13 cellular contexts compared by ENCODE assay signal in the genomic region with DNA sequence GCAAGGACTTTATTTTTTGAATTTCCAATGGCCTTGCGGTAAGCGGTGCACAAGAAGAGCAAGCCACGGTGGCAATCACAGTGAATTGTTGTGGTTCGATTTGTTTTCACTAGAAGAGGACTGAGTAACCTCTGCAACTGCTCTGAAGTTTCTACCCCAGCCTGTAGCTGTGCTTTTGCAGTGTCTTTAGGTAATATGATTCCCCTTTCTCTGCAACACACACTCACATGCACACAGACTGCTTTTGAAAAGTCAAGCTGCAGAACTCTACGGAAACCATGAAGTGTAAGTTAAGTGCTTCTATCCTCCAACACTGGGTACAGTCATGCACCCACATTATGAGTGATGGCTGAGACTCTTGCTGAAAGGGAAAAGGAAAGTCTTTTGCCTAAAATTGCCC. TPM values are rescaled to one million over a fixed set of nuclear protein-coding genes. Genes with fewer than 3 reads are reported as not detected.
A peak's percentile ranks its signal among the peaks of the same experiment; 100 is the strongest.
DNase-seq lines count a peak whose midpoint lies in the region; ATAC-seq and TF ChIP-seq lines count a peak whose summit lies in the region.
"Had no signal": no experiment of that assay in that cellular context is flagged by ENCODE, and none has a peak within 500 bp of the region (broad histone marks: within the 10 kb centered on the region; RNA-seq: fewer than 3 reads in every experiment).

No MANE protein-coding gene starts in this region.

- CTCF ChIA-PET in activated CD4-positive, alpha-beta memory T cell treated with anti-CD3 and anti-CD28 coated beads, Interleukin-2, amount 10 ng/mL, durations not matched to agents 7 days and 5 days (lab: Charles Lee): interaction anchor here (1.1 to 4.3 kb wide), 3 partner anchors 12 to 177 kb away, joined by 3 to 40 read pairs (median 4); no protein-coding TSS in a partner anchor

- intact Hi-C loops in posterior vena cava (cut with DNase I): loop anchor here in 1 of 2 donors (10.0 kb wide), 2 partner anchors 107 to 187 kb away; no protein-coding TSS in a partner anchor

- H3K9me3 Mint-ChIP-seq in activated CD4-positive, alpha-beta memory T cell treated with anti-CD3 and anti-CD28 coated beads, Interleukin-2, amount 10 ng/mL, durations not matched to agents 7 days and 5 days: no peaks in the 10 kb centered on the region
- H3K9me3 Mint-ChIP-seq: neural crest cell had no signal

- DNase-seq in stimulated activated CD4-positive, alpha-beta T cell treated with anti-CD3 and anti-CD28 coated beads, Interleukin-4, amount 100 ng/mL, for 24 hours: peak; percentile 45
- DNase-seq in stimulated activated CD4-positive, alpha-beta T cell treated with anti-CD3 and anti-CD28 coated beads, Interleukin-12 subunit alpha, Interleukin-12 subunit beta, amount 100 ng/mL, for 4 hours: no peak
- peak; percentile 60 for DNase-seq in activated CD4-positive, alpha-beta memory T cell treated with anti-CD3 and anti-CD28 coated beads, Interleukin-2, amount 10 ng/mL, durations not matched to agents 7 days and 5 days
- DNase-seq in iris pigment epithelial cell (ENCODE audit: low read depth) (peak; percentile 75), erythroblast (lab: John Stamatoyannopoulos, UW) (no peak), posterior vena cava (ENCODE audit: low spot score) (no peak), COR-L47 (lab: John Stamatoyannopoulos, UW) (no peak)
- DNase-seq: cerebellar nuclear complex, H7, KBM-7, NCI-H345 had no signal

- H3K27ac Mint-ChIP-seq in activated CD4-positive, alpha-beta memory T cell treated with anti-CD3 and anti-CD28 coated beads, Interleukin-2, amount 10 ng/mL, durations not matched to agents 7 days and 5 days: peak overlapping the region; percentile 79

- no peak overlapping the region for H3K4me3 Mint-ChIP-seq in activated CD4-positive, alpha-beta memory T cell treated with anti-CD3 and anti-CD28 coated beads, Interleukin-2, amount 10 ng/mL, durations not matched to agents 7 days and 5 days
- H3K4me3 Mint-ChIP-seq: neural crest cell had no signal

- no peak for ATAC-seq in HG02973 (IDR thresholded peaks at IDR 0.05; ENCODE audit: unreplicated experiment)

- POLR2A ChIA-PET in activated CD4-positive, alpha-beta memory T cell treated with anti-CD3 and anti-CD28 coated beads, Interleukin-2, amount 10 ng/mL, durations not matched to agents 7 days and 5 days (lab: Charles Lee): interaction anchor here (0.7 to 30.8 kb wide), 10 partner anchors 10 to 171 kb away, joined by 3 to 634 read pairs (median 6); a partner anchor contains a TSS

- TF ChIP-seq POLR2A in erythroblast (IDR thresholded peaks at IDR 0.05; ENCODE audit: low read length): no peak

- peaks cover 89% of the 10 kb centered on the region for H3K4me1 Mint-ChIP-seq in activated CD4-positive, alpha-beta memory T cell treated with anti-CD3 and anti-CD28 coated beads, Interleukin-2, amount 10 ng/mL, durations not matched to agents 7 days and 5 days

- peaks cover 82% of the 10 kb centered on the region for H3K36me3 Mint-ChIP-seq in activated CD4-positive, alpha-beta memory T cell treated with anti-CD3 and anti-CD28 coated beads, Interleukin-2, amount 10 ng/mL, durations not matched to agents 7 days and 5 days (ENCODE audit: low read depth)

- H3K27me3 Mint-ChIP-seq in activated CD4-positive, alpha-beta memory T cell treated with anti-CD3 and anti-CD28 coated beads, Interleukin-2, amount 10 ng/mL, durations not matched to agents 7 days and 5 days: no peaks in the 10 kb centered on the region

RNA-seq across cellular contexts. Expression of a gene that starts 38.4 kb away (rescaled TPM):
- total RNA-seq in activated CD4-positive, alpha-beta memory T cell treated with anti-CD3 and anti-CD28 coated beads, Interleukin-2, amount 10 ng/mL, durations not matched to agents 7 days and 5 days: 100 to 1,000 TPM; 634 to 645 TPM
- total RNA-seq in posterior vena cava: 100 to 1,000 TPM; 219 to 562 TPM

Comparison
In these comparisons a context has a peak if more than half of its experiments do, and no peak if none do; other contexts are left out.
1. DNase-seq: peak in stimulated activated CD4-positive, alpha-beta T cell treated with anti-CD3 and anti-CD28 coated beads, Interleukin-4, amount 100 ng/mL, for 24 hours (single experiment), activated CD4-positive, alpha-beta memory T cell treated with anti-CD3 and anti-CD28 coated beads, Interleukin-2, amount 10 ng/mL, durations not matched to agents 7 days and 5 days (single experiment) and iris pigment epithelial cell (single experiment); none in stimulated activated CD4-positive, alpha-beta T cell treated with anti-CD3 and anti-CD28 coated beads, Interleukin-12 subunit alpha, Interleukin-12 subunit beta, amount 100 ng/mL, for 4 hours (single experiment), erythroblast (0 of 2), posterior vena cava (single experiment) and COR-L47 (single experiment).